ENCODE assay signal across 8 cellular contexts in the genomic region with DNA sequence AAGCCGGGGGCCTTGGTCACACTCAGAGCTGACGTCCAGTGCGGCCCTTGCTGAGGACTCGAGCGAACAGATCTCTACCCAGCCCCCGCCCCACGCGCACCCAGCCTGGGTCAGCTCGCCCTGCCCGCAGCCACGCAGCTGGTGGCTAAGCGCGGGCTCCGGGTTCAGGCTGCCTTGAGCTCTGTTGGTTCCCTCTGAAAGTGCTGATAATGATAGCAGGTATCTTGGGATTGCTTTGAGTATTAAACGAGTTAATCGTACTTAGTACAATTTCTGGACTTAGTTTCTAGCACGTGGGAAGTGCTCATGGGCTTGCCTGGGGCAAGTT.
DNase-seq lines count a peak whose midpoint lies in the region; ATAC-seq, FAIRE-seq and TF ChIP-seq lines count a peak whose summit lies in the region.

No MANE protein-coding gene starts in this region.

- peaks cover 13 to 21% of the 10 kb centered on the region in 2 donors for H3K27me3 Mint-ChIP-seq in natural killer cell (ENCODE audit: low read depth in 2 of 2)

- H3K36me3 ChIP-seq in BJ (ENCODE audit: control insufficient read depth, insufficient read depth, low read length) (no peaks in the 10 kb centered on the region), bronchial epithelial cell (ENCODE audit: control insufficient read depth, insufficient read depth, low read length) (no peaks in the 10 kb centered on the region)

- POLR2A ChIA-PET in BJ (lab: Charles Lee) = no interaction called here

- peak overlapping the region in 1 of 2 donors; percentile 82 for H3K27ac Mint-ChIP-seq in natural killer cell

- ATAC-seq in HG02763 (IDR thresholded peaks at IDR 0.05; ENCODE audit: unreplicated experiment) (peak; percentile 8), natural killer cell (no peak), GM19467 (IDR thresholded peaks at IDR 0.05; ENCODE audit: unreplicated experiment) (no peak)

- TF ChIP-seq CTCF in BJ (IDR thresholded peaks at IDR 0.05; ENCODE audit: insufficient read depth, low read depth, low read length) (no peak), bronchial epithelial cell (IDR thresholded peaks at IDR 0.05; ENCODE audit: insufficient read depth, low read length, severe bottlenecking) (no peak), natural killer cell (IDR thresholded peaks at IDR 0.05) (no peak)

- CTCF ChIA-PET in BJ (lab: Yijun Ruan, JAX) = interaction anchor here (0.6 to 3.8 kb wide), 54 partner anchors 9 to 431 kb away, joined by 3 to 74 read pairs (median 4); partner anchors contain the start of gene TGM3

- H3K4me3 ChIP-seq in BJ (ENCODE audit: low read depth, low read length) (peak overlapping the region; percentile 49), bronchial epithelial cell (ENCODE audit: low read depth, low read length) (peak overlapping the region; percentile 43)

- peaks cover 8% of the 10 kb centered on the region for H3K27me3 ChIP-seq in BJ (ENCODE audit: control insufficient read depth, insufficient read depth, low read length)
- peaks cover 8% of the 10 kb centered on the region for H3K27me3 ChIP-seq in bronchial epithelial cell (ENCODE audit: control insufficient read depth, insufficient read depth, low read length)

- peak overlapping the region; percentile 83 for H3K4me3 Mint-ChIP-seq in natural killer cell

- DNase-seq in BJ (ENCODE audit: low read depth) (no peak), bronchial epithelial cell (ENCODE audit: low read depth) (no peak), natural killer cell (no peak), NCI-H446 treated with DMSO at 0.1 percent for 48 hours (lab: John Stamatoyannopoulos, UW) (no peak), superior temporal gyrus (ENCODE audit: extremely low spot score) (no peak), NCI-H2171 (lab: John Stamatoyannopoulos, UW) (no peak)

- intact Hi-C loops in natural killer cell (cut with micrococcal nuclease) = no loop called here

- FAIRE-seq in bronchial epithelial cell (lab: Jason Lieb, UNC) = no peak

- H3K9me3 Mint-ChIP-seq in natural killer cell = no peaks in the 10 kb centered on the region

- H3K36me3 Mint-ChIP-seq in natural killer cell = no peaks in the 10 kb centered on the region

- H3K4me1 Mint-ChIP-seq in natural killer cell = peaks cover 0 to 9% of the 10 kb centered on the region in 2 donors
